1 cellular context compared by ENCODE assay signal in the genomic region with DNA sequence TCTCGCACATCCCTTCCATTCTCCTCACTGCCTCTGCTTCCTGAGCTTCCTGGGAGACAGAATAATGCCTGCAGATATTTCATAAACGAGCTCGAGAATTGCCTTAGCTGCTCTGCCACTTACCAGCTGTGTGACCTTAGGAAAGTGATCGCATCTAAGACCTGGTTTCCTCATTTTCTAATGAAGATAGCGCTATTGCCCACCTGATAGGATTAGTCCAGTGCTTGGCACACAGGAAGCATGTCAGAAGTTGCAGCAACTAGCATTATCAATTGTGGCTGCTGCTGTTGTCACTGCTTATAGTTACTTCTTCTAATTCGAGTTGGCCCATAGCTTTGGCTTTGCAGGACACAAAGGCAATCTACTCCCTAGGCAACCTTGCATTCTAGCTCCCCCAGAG.
TF ChIP-seq lines count a peak whose summit lies in the region.

No MANE protein-coding gene starts in this region.

TF ChIP-seq in GM23338, 12 proteins besides CTCF, POLR2A, EP300 and RAD21 (continued from another document):
- TF ChIP-seq, protein P1, sequence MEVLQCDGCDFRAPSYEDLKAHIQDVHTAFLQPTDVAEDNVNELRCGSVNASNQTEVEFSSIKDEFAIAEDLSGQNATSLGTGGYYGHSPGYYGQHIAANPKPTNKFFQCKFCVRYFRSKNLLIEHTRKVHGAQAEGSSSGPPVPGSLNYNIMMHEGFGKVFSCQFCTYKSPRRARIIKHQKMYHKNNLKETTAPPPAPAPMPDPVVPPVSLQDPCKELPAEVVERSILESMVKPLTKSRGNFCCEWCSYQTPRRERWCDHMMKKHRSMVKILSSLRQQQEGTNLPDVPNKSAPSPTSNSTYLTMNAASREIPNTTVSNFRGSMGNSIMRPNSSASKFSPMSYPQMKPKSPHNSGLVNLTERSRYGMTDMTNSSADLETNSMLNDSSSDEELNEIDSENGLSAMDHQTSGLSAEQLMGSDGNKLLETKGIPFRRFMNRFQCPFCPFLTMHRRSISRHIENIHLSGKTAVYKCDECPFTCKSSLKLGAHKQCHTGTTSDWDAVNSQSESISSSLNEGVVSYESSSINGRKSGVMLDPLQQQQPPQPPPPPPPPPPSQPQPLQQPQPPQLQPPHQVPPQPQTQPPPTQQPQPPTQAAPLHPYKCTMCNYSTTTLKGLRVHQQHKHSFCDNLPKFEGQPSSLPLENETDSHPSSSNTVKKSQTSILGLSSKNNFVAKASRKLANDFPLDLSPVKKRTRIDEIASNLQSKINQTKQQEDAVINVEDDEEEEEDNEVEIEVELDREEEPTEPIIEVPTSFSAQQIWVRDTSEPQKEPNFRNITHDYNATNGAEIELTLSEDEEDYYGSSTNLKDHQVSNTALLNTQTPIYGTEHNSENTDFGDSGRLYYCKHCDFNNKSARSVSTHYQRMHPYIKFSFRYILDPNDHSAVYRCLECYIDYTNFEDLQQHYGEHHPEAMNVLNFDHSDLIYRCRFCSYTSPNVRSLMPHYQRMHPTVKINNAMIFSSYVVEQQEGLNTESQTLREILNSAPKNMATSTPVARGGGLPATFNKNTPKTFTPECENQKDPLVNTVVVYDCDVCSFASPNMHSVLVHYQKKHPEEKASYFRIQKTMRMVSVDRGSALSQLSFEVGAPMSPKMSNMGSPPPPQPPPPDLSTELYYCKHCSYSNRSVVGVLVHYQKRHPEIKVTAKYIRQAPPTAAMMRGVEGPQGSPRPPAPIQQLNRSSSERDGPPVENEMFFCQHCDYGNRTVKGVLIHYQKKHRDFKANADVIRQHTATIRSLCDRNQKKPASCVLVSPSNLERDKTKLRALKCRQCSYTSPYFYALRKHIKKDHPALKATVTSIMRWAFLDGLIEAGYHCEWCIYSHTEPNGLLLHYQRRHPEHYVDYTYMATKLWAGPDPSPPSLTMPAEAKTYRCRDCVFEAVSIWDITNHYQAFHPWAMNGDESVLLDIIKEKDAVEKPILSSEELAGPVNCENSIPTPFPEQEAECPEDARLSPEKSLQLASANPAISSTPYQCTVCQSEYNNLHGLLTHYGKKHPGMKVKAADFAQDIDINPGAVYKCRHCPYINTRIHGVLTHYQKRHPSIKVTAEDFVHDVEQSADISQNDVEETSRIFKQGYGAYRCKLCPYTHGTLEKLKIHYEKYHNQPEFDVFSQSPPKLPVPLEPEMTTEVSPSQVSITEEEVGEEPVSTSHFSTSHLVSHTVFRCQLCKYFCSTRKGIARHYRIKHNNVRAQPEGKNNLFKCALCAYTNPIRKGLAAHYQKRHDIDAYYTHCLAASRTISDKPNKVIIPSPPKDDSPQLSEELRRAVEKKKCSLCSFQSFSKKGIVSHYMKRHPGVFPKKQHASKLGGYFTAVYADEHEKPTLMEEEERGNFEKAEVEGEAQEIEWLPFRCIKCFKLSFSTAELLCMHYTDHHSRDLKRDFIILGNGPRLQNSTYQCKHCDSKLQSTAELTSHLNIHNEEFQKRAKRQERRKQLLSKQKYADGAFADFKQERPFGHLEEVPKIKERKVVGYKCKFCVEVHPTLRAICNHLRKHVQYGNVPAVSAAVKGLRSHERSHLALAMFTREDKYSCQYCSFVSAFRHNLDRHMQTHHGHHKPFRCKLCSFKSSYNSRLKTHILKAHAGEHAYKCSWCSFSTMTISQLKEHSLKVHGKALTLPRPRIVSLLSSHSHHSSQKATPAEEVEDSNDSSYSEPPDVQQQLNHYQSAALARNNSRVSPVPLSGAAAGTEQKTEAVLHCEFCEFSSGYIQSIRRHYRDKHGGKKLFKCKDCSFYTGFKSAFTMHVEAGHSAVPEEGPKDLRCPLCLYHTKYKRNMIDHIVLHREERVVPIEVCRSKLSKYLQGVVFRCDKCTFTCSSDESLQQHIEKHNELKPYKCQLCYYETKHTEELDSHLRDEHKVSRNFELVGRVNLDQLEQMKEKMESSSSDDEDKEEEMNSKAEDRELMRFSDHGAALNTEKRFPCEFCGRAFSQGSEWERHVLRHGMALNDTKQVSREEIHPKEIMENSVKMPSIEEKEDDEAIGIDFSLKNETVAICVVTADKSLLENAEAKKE (CRISPR knock-in tag; IDR thresholded peaks at IDR 0.05): no peak
- TF ChIP-seq EZH2 (IDR thresholded peaks at IDR 0.05; ENCODE audit: low read depth, unreplicated experiment) (no peak), STAT1 (IDR thresholded peaks at IDR 0.05; ENCODE audit: unreplicated experiment) (no peak)
TF ChIP-seq in GM23338: peak in this region for 0.
